Comparison of ENCODE assay signal across 1 cellular context in genomic region chr3:58563386-58564035, GRCh38.
TF ChIP-seq lines count a peak whose summit lies in the region.

No MANE protein-coding gene starts in this region.

TF ChIP-seq in H1, 55 proteins besides CTCF, POLR2A, EP300 and RAD21:
- TF ChIP-seq SUZ12 (IDR thresholded peaks at IDR 0.05; ENCODE audit: low read length) (no peak), CBX5 (IDR thresholded peaks at IDR 0.05; ENCODE audit: low read depth, low read length) (no peak), CREB1 (IDR thresholded peaks at IDR 0.05) (no peak), CHD1 (IDR thresholded peaks at IDR 0.05; ENCODE audit: low read depth, low read length) (no peak), MAFK (IDR thresholded peaks at IDR 0.05; ENCODE audit: low read depth, low read length) (no peak), EGR1 (IDR thresholded peaks at IDR 0.05; ENCODE audit: borderline replicate concordance, low read depth, low read length) (no peak), KDM1A (IDR thresholded peaks at IDR 0.05; ENCODE audit: borderline replicate concordance, low read length) (no peak), HDAC6 (IDR thresholded peaks at IDR 0.05; ENCODE audit: low read depth, low read length) (no peak), BCL11A (IDR thresholded peaks at IDR 0.05; ENCODE audit: low read depth in 2 of 2, low read length in 2 of 2) (no peak), SIRT6 (IDR thresholded peaks at IDR 0.05; ENCODE audit: low read length) (no peak)
- TF ChIP-seq, protein P1, sequence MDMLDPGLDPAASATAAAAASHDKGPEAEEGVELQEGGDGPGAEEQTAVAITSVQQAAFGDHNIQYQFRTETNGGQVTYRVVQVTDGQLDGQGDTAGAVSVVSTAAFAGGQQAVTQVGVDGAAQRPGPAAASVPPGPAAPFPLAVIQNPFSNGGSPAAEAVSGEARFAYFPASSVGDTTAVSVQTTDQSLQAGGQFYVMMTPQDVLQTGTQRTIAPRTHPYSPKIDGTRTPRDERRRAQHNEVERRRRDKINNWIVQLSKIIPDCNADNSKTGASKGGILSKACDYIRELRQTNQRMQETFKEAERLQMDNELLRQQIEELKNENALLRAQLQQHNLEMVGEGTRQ (IDR thresholded peaks at IDR 0.05; ENCODE audit: low read length), result no peak
